9 cellular contexts compared by ENCODE assay signal in the genomic region with DNA sequence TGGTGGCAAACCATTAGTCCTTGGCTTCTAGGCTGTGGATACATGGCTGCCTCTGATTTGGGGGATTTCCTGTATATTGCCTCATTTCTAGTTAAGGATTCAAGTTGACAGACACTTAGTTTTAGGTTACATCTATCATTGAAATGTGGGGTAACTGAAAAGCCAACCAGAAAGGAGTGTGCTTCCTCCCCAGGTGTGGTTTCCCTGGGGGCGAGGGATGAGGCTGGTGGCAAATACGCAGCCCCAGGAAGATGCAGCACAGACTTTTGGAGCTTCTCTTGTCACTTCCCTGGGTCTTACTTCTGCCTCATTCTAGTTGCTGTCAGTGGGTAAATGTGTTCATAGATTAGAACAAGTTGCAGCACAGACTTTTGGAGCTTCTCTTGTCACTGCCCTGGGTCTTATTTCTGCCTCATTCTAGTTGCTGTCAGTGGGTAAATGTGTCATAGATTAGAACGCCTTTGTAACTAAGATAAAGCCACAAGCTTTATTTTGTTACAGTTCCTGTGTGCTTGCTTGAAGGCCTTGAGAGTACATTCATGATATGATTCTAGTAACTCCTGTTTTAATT.
DNase-seq lines count a peak whose midpoint lies in the region; ATAC-seq and TF ChIP-seq lines count a peak whose summit lies in the region.
"Had no signal": no experiment of that assay in that cellular context is flagged by ENCODE, and none has a peak within 500 bp of the region (broad histone marks: within the 10 kb centered on the region; RNA-seq: fewer than 3 reads in every experiment).

No MANE protein-coding gene starts in this region.

- H3K4me3 Mint-ChIP-seq in CD4-positive, alpha-beta memory T cell, result peak overlapping the region; percentile 59 to 85 (median 70)
- H3K4me3 Mint-ChIP-seq in naive thymus-derived CD8-positive, alpha-beta T cell, result peak overlapping the region; percentile 24 to 83 (median 74)

- ATAC-seq in SK-N-SH treated with all-trans-retinoic acid at 6 μM for 48 hours (peak; percentile 38), HG03039 (IDR thresholded peaks at IDR 0.05; ENCODE audit: unreplicated experiment) (no peak), GM21723 (IDR thresholded peaks at IDR 0.05; ENCODE audit: unreplicated experiment) (no peak)
- ATAC-seq in naive thymus-derived CD8-positive, alpha-beta T cell, result peak; percentile 80

- peaks cover 92% of the 10 kb centered on the region for H3K4me1 ChIP-seq in CD4-positive, alpha-beta memory T cell (ENCODE audit: insufficient read depth, low read length)

- intact Hi-C loops in CD4-positive, alpha-beta memory T cell (cut with micrococcal nuclease), result loop anchor here (1.0 to 5.0 kb wide), 7 partner anchors 14 to 119 kb away; no protein-coding TSS in a partner anchor

- H3K9me3 ChIP-seq in CD4-positive, alpha-beta memory T cell (ENCODE audit: control insufficient read depth in 1 of 2, low read length in 2 of 2), result no peaks in the 10 kb centered on the region
- H3K9me3 ChIP-seq: ovary had no signal

- peaks cover 9 to 12% of the 10 kb centered on the region in 2 donors for H3K36me3 Mint-ChIP-seq in CD4-positive, alpha-beta memory T cell
- peaks cover 4 to 9% (median 5%) of the 10 kb centered on the region in 3 donors for H3K36me3 Mint-ChIP-seq in naive thymus-derived CD8-positive, alpha-beta T cell

- peak overlapping the region; percentile 65 for H3K27ac ChIP-seq in CD4-positive, alpha-beta memory T cell (ENCODE audit: low read depth, low read length)
- H3K27ac ChIP-seq: ovary had no signal

- H3K36me3 ChIP-seq in CD4-positive, alpha-beta memory T cell (ENCODE audit: insufficient read depth, low read length), result no peaks in the 10 kb centered on the region
- H3K36me3 ChIP-seq: ovary had no signal

- peaks cover 0 to 4% (median 2%) of the 10 kb centered on the region in 8 donors for H3K9me3 Mint-ChIP-seq in CD4-positive, alpha-beta memory T cell
- peaks cover 0 to 4% (median 0%) of the 10 kb centered on the region in 9 donors for H3K9me3 Mint-ChIP-seq in naive thymus-derived CD8-positive, alpha-beta T cell

- peak; percentile 82 to 89 (median 85) for DNase-seq in CD4-positive, alpha-beta memory T cell
- DNase-seq in astrocyte of the hippocampus (ENCODE audit: low read depth, low spot score) (peak; percentile 36), NOMO-1 (lab: John Stamatoyannopoulos, UW; ENCODE audit: unreplicated experiment in 2 of 2) (no peak), kidney glomerular epithelial cell (lab: John Stamatoyannopoulos, UW) (no peak)
- DNase-seq in naive thymus-derived CD8-positive, alpha-beta T cell, result peak; percentile 29 to 90 (median 78)
- DNase-seq: ovary had no signal

- CTCF ChIA-PET in CD4-positive, alpha-beta memory T cell (lab: Charles Lee; ENCODE audit: partially characterized antibody), result interaction anchor here (0.9 to 8.5 kb wide), 12 partner anchors 9 to 213 kb away, joined by 3 to 63 read pairs (median 6); a partner anchor contains a TSS

- POLR2A ChIA-PET in CD4-positive, alpha-beta memory T cell (lab: Charles Lee; ENCODE audit: partially characterized antibody), result interaction anchor here (0.6 to 14.9 kb wide), 39 partner anchors 8 to 284 kb away, joined by 3 to 252 read pairs (median 5); a partner anchor contains a TSS
- POLR2A ChIA-PET in naive thymus-derived CD8-positive, alpha-beta T cell (lab: Charles Lee), result interaction anchor here (0.9 to 3.5 kb wide), 13 partner anchors 9 to 295 kb away, joined by 3 to 44 read pairs (median 4); a partner anchor contains a TSS

- peak overlapping the region in 1 of 2 donors; percentile 8 for H3K4me3 ChIP-seq in CD4-positive, alpha-beta memory T cell (ENCODE audit: low read length in 2 of 2)
- H3K4me3 ChIP-seq: ovary had no signal

- peaks cover 66 to 93% (median 79%) of the 10 kb centered on the region in 4 donors for H3K4me1 Mint-ChIP-seq in CD4-positive, alpha-beta memory T cell
- peaks cover 32 to 77% (median 59%) of the 10 kb centered on the region in 4 donors for H3K4me1 Mint-ChIP-seq in naive thymus-derived CD8-positive, alpha-beta T cell

- no peaks in the 10 kb centered on the region for H3K27me3 ChIP-seq in CD4-positive, alpha-beta memory T cell (ENCODE audit: insufficient read depth, low read length)
- H3K27me3 ChIP-seq: ovary had no signal

- H3K27me3 Mint-ChIP-seq in CD4-positive, alpha-beta memory T cell, result no peaks in the 10 kb centered on the region
- no peaks in the 10 kb centered on the region for H3K27me3 Mint-ChIP-seq in naive thymus-derived CD8-positive, alpha-beta T cell

- peak overlapping the region; percentile 90 to 99 (median 98) for H3K27ac Mint-ChIP-seq in CD4-positive, alpha-beta memory T cell
- peak overlapping the region; percentile 93 to 99 (median 98) for H3K27ac Mint-ChIP-seq in naive thymus-derived CD8-positive, alpha-beta T cell

TF ChIP-seq in SK-N-SH treated with all-trans-retinoic acid at 6 μM for 48 hours, 23 proteins besides CTCF, POLR2A, EP300 and RAD21:
- no peak for TF ChIP-seq ZNF70 (CRISPR knock-in tag; IDR thresholded peaks at IDR 0.05)
- no peak for TF ChIP-seq PPARA (CRISPR knock-in tag; IDR thresholded peaks at IDR 0.05; ENCODE audit: borderline replicate concordance)
- TF ChIP-seq ZNF565 (CRISPR knock-in tag; conservative IDR thresholded peaks at IDR 0.05; ENCODE audit: low read depth), result no peak
- no peak for TF ChIP-seq GLIS3 (CRISPR knock-in tag; IDR thresholded peaks at IDR 0.05)

Comparison
In these comparisons a context has a peak if more than half of its experiments do, and no peak if none do; other contexts are left out.
1. DNase-seq: peak in CD4-positive, alpha-beta memory T cell (5 of 5), astrocyte of the hippocampus (single experiment) and naive thymus-derived CD8-positive, alpha-beta T cell (10 of 10); none in NOMO-1 (0 of 2) and kidney glomerular epithelial cell (single experiment).
2. ATAC-seq: peak in SK-N-SH treated with all-trans-retinoic acid at 6 μM for 48 hours (single experiment) and naive thymus-derived CD8-positive, alpha-beta T cell (2 of 2); none in HG03039 (single experiment) and GM21723 (single experiment).